16 cellular contexts compared by ENCODE assay signal in the genomic region with DNA sequence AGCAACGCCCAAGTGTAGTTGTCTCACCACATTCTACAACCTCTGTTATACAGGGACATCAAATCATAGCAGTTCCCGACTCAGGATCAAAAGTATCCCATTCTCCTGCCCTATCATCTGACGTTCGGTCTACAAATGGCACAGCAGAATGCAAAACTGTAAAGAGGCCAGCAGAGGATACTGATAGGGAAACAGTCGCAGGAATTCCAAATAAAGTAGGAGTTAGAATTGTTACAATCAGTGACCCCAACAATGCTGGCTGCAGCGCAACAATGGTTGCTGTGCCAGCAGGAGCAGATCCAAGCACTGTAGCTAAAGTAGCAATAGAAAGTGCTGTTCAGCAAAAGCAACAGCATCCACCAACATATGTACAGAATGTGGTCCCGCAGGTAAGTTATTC.
DNase-seq lines count a peak whose midpoint lies in the region; ATAC-seq and TF ChIP-seq lines count a peak whose summit lies in the region.
"Had no signal": no experiment of that assay in that cellular context is flagged by ENCODE, and none has a peak within 500 bp of the region (broad histone marks: within the 10 kb centered on the region; RNA-seq: fewer than 3 reads in every experiment).

No MANE protein-coding gene starts in this region.

- no peaks in the 10 kb centered on the region for H3K79me2 ChIP-seq in osteoblast (ENCODE audit: insufficient read depth, low read length)

- ATAC-seq in left ventricle myocardium superior (peak; percentile 89), HG03439 (IDR thresholded peaks at IDR 0.05; ENCODE audit: unreplicated experiment) (no peak)
- ATAC-seq: GM23338, HepG2 had no signal

- peak overlapping the region; percentile 5 for H3K4me3 Mint-ChIP-seq in endothelial cell (ENCODE audit: unreplicated experiment)
- H3K4me3 Mint-ChIP-seq: CD4-positive, CD25-positive, alpha-beta regulatory T cell; GM23338 had no signal

- no peaks in the 10 kb centered on the region for H4K20me1 ChIP-seq in osteoblast (ENCODE audit: insufficient read depth, low read length)

- DNase-seq in Ammon's horn (ENCODE audit: low spot score) = peak; percentile 9
- DNase-seq in endothelial cell (ENCODE audit: low spot score) = no peak
- DNase-seq in cardiac septum (ENCODE audit: low spot score) = peak; percentile 82
- DNase-seq in left ventricle myocardium superior = peak; percentile 74
- no peak for DNase-seq in brain microvascular endothelial cell
- DNase-seq in osteoblast (ENCODE audit: insufficient read length, low spot score, missing footprints) = no peak
- no peak for DNase-seq in SW 1271 (lab: John Stamatoyannopoulos, UW)
- DNase-seq: 8988T; AML-193; CD4-positive, CD25-positive, alpha-beta regulatory T cell; DMS53; H7 had no signal

- H3K36me3 Mint-ChIP-seq in endothelial cell (ENCODE audit: low read depth, unreplicated experiment) = peaks cover 35% of the 10 kb centered on the region

- H3K27ac ChIP-seq in brain microvascular endothelial cell = no peak overlapping the region
- H3K27ac ChIP-seq in osteoblast (ENCODE audit: low read depth, low read length) = no peak overlapping the region
- H3K27ac ChIP-seq: BLaER1 treated with 17β-estradiol and CSF1 and Interleukin-3, amounts not matched to agents 10 nM and 100 nM had no signal

- H3K27me3 ChIP-seq in brain microvascular endothelial cell (replicated peaks) (no peaks in the 10 kb centered on the region), osteoblast (ENCODE audit: insufficient read depth, low read length) (no peaks in the 10 kb centered on the region)
- H3K27me3 ChIP-seq: BLaER1 treated with 17β-estradiol and CSF1 and Interleukin-3, amounts not matched to agents 10 nM and 100 nM had no signal

- H3K27ac Mint-ChIP-seq in endothelial cell (ENCODE audit: unreplicated experiment) = no peak overlapping the region
- H3K27ac Mint-ChIP-seq: GM23338 had no signal

- no peaks in the 10 kb centered on the region for H3K9me3 Mint-ChIP-seq in endothelial cell (ENCODE audit: unreplicated experiment)
- H3K9me3 Mint-ChIP-seq: GM23338 had no signal

- no peaks in the 10 kb centered on the region for H3K4me1 ChIP-seq in osteoblast (ENCODE audit: insufficient read depth, low read length)
- H3K4me1 ChIP-seq: BLaER1 treated with 17β-estradiol and CSF1 and Interleukin-3, amounts not matched to agents 10 nM and 100 nM had no signal

- H3K4me1 Mint-ChIP-seq in endothelial cell (ENCODE audit: unreplicated experiment) = no peaks in the 10 kb centered on the region
- H3K4me1 Mint-ChIP-seq: GM23338 had no signal

- H2AFZ ChIP-seq in osteoblast (ENCODE audit: low read length) = no peak overlapping the region
- H2AFZ ChIP-seq: GM23338 had no signal

- H3K9me3 ChIP-seq in osteoblast (ENCODE audit: low read depth, low read length) = no peaks in the 10 kb centered on the region
- H3K9me3 ChIP-seq: BLaER1 treated with 17β-estradiol and CSF1 and Interleukin-3, amounts not matched to agents 10 nM and 100 nM had no signal

- peaks cover 2% of the 10 kb centered on the region for H3K27me3 Mint-ChIP-seq in endothelial cell (ENCODE audit: unreplicated experiment)
- H3K27me3 Mint-ChIP-seq: CD4-positive, CD25-positive, alpha-beta regulatory T cell had no signal

- H3K36me3 ChIP-seq in brain microvascular endothelial cell (replicated peaks) (peaks cover 20% of the 10 kb centered on the region), osteoblast (ENCODE audit: insufficient read depth, low read length) (peaks cover 36% of the 10 kb centered on the region)

- H3K4me2 ChIP-seq in osteoblast (ENCODE audit: insufficient read depth, low read length) = no peak overlapping the region
- H3K4me2 ChIP-seq: BLaER1 treated with 17β-estradiol and CSF1 and Interleukin-3, amounts not matched to agents 10 nM and 100 nM; GM23338 had no signal

- intact Hi-C loops in cardiac septum (cut with DNase I) (no loop called here), left ventricle myocardium superior (cut with micrococcal nuclease) (no loop called here)

- TF ChIP-seq CTCF in endothelial cell (IDR thresholded peaks at IDR 0.05; ENCODE audit: unreplicated experiment) (no peak), brain microvascular endothelial cell (IDR thresholded peaks at IDR 0.05; ENCODE audit: low read depth, low read length, missing control alignments) (no peak), osteoblast (IDR thresholded peaks at IDR 0.05; ENCODE audit: extremely low read depth, low read depth, low read length) (no peak)

- in situ Hi-C loops in brain microvascular endothelial cell (cut with HindIII; ENCODE audit: low pct_ligation_motif_present, low sequenced_read_pairs) = no loop called here

- H3K4me3 ChIP-seq in brain microvascular endothelial cell (ENCODE audit: low read depth, low read length) = no peak overlapping the region
- no peak overlapping the region for H3K4me3 ChIP-seq in osteoblast (ENCODE audit: insufficient read depth, low read length)
- H3K4me3 ChIP-seq: BLaER1 treated with 17β-estradiol and CSF1 and Interleukin-3, amounts not matched to agents 10 nM and 100 nM; GM23338 had no signal

Comparison
In these comparisons a context has a peak if more than half of its experiments do, and no peak if none do; other contexts are left out.
1. DNase-seq: peak in Ammon's horn (single experiment), cardiac septum (single experiment) and left ventricle myocardium superior (single experiment); none in endothelial cell (single experiment), brain microvascular endothelial cell (single experiment), osteoblast (single experiment) and SW 1271 (0 of 2).